In the genomic region with DNA sequence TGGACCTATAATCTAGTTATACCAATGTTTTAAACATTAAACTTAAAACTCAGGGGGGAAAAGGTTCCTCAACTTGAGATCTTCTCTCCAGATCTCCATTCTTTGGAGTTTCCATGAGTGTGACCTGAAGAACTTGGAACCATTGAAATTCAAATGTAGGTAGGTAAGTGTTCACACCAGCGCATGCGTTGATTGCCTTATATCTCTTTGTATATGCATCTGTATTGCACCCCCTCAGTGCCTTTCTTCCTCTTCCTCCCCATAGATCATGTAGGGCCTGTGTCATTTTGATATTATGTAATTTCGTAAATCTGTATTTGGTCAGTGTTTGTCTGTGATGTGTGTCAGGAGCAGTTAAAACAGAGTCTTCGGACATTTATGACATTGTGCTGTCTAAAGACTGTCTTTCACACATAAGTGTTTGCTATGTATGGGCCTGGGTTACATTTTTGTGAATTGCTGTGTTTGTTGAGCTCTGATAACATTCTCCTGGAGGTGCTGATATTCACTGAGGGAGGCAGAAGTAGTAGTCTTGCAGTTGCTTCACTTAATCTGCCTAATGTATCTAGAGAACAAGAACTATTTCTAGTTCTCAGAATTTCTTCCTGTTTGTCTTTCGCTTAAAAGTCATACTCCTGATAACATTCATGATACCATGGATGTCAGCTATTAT, we compare ENCODE assay signal across 23 cellular contexts.
"Had no signal": no experiment of that assay in that cellular context is flagged by ENCODE, and none has a peak within 500 bp of the region (broad histone marks: within the 10 kb centered on the region; RNA-seq: fewer than 3 reads in every experiment).

No MANE protein-coding gene starts in this region.

- FAIRE-seq: TTC549 had no signal

- DNase-seq: activated B cell treated with CpG ODN at 0.5 μM for 24 hours; activated CD4-positive, alpha-beta T cell treated with anti-CD3 and anti-CD28 coated beads, Interleukin-2, amount 50 U/mL, for 1 hour; activated CD8-positive, alpha-beta T cell treated with anti-CD3 and anti-CD28 coated beads for 36 hours; activated gamma-delta T cell treated with Interleukin-2 at 50 U/mL for 16 hours; activated naive CD4-positive, alpha-beta T cell treated with anti-CD3 and anti-CD28 coated beads, Interleukin-2, amount 50 U/mL, for 16 hours; activated T-cell treated with anti-CD3 and anti-CD28 coated beads, Interleukin-2, amount 50 U/mL, for 4 hours; amniotic stem cell; central memory CD4-positive, alpha-beta T cell; esophagus squamous epithelium; foreskin melanocyte; islet precursor cell; left ventricle myocardium superior; naive thymus-derived CD8-positive, alpha-beta T cell; stimulated activated naive CD4-positive, alpha-beta T cell; T-helper 1 cell; tibial artery; upper lobe of right lung had no signal

- H3K4me3 ChIP-seq: esophagus squamous epithelium, neural progenitor cell, right atrium auricular region, suprapubic skin, tibial artery, upper lobe of right lung had no signal

- H3K27ac Mint-ChIP-seq: activated B cell treated with CpG ODN at 0.5 μM for 24 hours; activated CD8-positive, alpha-beta T cell treated with anti-CD3 and anti-CD28 coated beads for 36 hours; activated T-helper 17 cell treated with anti-CD3 and anti-CD28 coated beads, Interleukin-2, amount 50 U/mL, for 72 hours; dendritic cell treated with granulocyte-macrophage colony-stimulating factor and Interleukin-4, amounts not matched to agents 40 ng/mL and 50 ng/mL, for 4 days; neural progenitor cell had no signal

- H3K36me3 ChIP-seq: neural progenitor cell, right atrium auricular region had no signal

- H3K4me1 Mint-ChIP-seq: activated T-helper 17 cell treated with anti-CD3 and anti-CD28 coated beads, Interleukin-2, amount 50 U/mL, for 72 hours; neural progenitor cell had no signal

- H3K4me2 ChIP-seq: neural progenitor cell had no signal

- H3K9me3 Mint-ChIP-seq: activated B cell treated with CpG ODN at 0.5 μM for 24 hours; activated CD8-positive, alpha-beta T cell treated with anti-CD3 and anti-CD28 coated beads for 36 hours; activated T-cell treated with anti-CD3 and anti-CD28 coated beads, Interleukin-2, amount 50 U/mL, for 4 hours; activated T-helper 17 cell treated with anti-CD3 and anti-CD28 coated beads, Interleukin-2, amount 50 U/mL, for 72 hours; dendritic cell treated with granulocyte-macrophage colony-stimulating factor and Interleukin-4, amounts not matched to agents 40 ng/mL and 50 ng/mL, for 4 days; naive thymus-derived CD8-positive, alpha-beta T cell; neural progenitor cell had no signal

- H3K27me3 Mint-ChIP-seq: activated B cell treated with CpG ODN at 0.5 μM for 24 hours; activated CD8-positive, alpha-beta T cell treated with anti-CD3 and anti-CD28 coated beads for 36 hours; activated T-helper 17 cell treated with anti-CD3 and anti-CD28 coated beads, Interleukin-2, amount 50 U/mL, for 72 hours; dendritic cell treated with granulocyte-macrophage colony-stimulating factor and Interleukin-4, amounts not matched to agents 40 ng/mL and 50 ng/mL, for 4 days; naive thymus-derived CD8-positive, alpha-beta T cell had no signal

- H3K27ac ChIP-seq: esophagus squamous epithelium, neural progenitor cell, right atrium auricular region, suprapubic skin, tibial artery, upper lobe of right lung had no signal

- H3K4me3 Mint-ChIP-seq: activated B cell treated with CpG ODN at 0.5 μM for 24 hours; activated CD8-positive, alpha-beta T cell treated with anti-CD3 and anti-CD28 coated beads for 36 hours; activated T-cell treated with anti-CD3 and anti-CD28 coated beads, Interleukin-2, amount 50 U/mL, for 4 hours; activated T-helper 17 cell treated with anti-CD3 and anti-CD28 coated beads, Interleukin-2, amount 50 U/mL, for 72 hours; dendritic cell treated with granulocyte-macrophage colony-stimulating factor and Interleukin-4, amounts not matched to agents 40 ng/mL and 50 ng/mL, for 4 days; naive thymus-derived CD8-positive, alpha-beta T cell; neural progenitor cell had no signal

- H3K27me3 ChIP-seq: esophagus squamous epithelium, neural progenitor cell, right atrium auricular region, suprapubic skin, tibial artery, upper lobe of right lung had no signal

- H3K4me1 ChIP-seq: esophagus squamous epithelium, neural progenitor cell, right atrium auricular region, suprapubic skin, tibial artery, upper lobe of right lung had no signal

- H2AFZ ChIP-seq: neural progenitor cell had no signal

- ATAC-seq: activated CD8-positive, alpha-beta T cell treated with anti-CD3 and anti-CD28 coated beads for 36 hours; activated T-cell treated with anti-CD3 and anti-CD28 coated beads, Interleukin-2, amount 50 U/mL, for 4 hours; activated T-helper 17 cell treated with anti-CD3 and anti-CD28 coated beads, Interleukin-2, amount 50 U/mL, for 72 hours; left ventricle myocardium superior; naive thymus-derived CD8-positive, alpha-beta T cell; upper lobe of right lung had no signal
